8 cellular contexts compared by ENCODE assay signal in the genomic region with DNA sequence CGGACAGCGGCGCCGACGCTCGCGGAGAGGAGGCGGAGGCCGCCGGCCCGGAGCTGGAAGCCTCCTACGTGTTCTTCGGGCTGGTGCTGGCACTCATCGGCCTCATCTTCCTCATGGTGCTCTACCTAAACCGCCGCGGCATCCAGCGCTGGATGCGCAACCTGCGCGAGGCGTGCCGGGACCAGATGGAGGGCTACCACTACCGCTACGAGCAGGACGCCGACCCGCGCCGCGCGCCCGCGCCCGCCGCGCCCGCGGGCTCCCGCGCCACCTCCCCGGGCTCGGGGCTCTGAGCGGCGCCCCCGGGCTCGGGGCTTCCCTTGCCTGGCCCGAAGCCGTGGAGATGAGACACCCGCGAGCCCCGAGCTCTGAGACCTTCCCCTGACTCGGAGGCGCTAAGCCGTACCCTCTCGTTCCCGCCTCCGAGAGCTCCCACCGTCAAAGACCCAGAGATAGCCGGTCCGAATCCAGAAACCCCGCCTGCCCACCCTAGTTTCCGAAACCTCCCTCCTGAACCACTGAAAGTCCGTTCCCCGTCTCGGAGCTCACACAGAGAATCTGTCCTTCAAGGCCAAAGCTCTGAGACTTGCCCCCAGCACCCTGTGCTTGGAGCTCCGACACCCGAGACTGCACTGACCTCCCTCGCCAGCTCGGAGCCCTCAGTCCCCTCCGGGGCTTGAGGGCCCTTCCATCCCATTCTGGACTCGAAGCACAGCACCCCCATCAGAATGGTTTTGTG. TPM values are rescaled to one million over a fixed set of nuclear protein-coding genes. Genes with fewer than 3 reads are reported as not detected.
DNase-seq lines count a peak whose midpoint lies in the region; ATAC-seq, FAIRE-seq and TF ChIP-seq lines count a peak whose summit lies in the region.

No MANE protein-coding gene starts in this region.

- no peak overlapping the region for H3K14ac ChIP-seq in H1 (ENCODE audit: insufficient read length)

- H2AK5ac ChIP-seq in H1 (ENCODE audit: low read depth, low read length), result no peak overlapping the region

- peak overlapping the region; percentile 24; the same call in 1 of the 2 replicates for H3K4me3 ChIP-seq in Jurkat, Clone E6-1 (ENCODE audit: low read length)
- peak overlapping the region; percentile 37 to 63 (median 43) for H3K4me3 ChIP-seq in H1 (ENCODE audit: extremely low read depth in 1 of 4, insufficient read depth in 2 of 4, low read depth in 3 of 4, low read length in 4 of 4)

- H3K4ac ChIP-seq in H1 (replicated peaks; ENCODE audit: insufficient read length, low read depth, low read length), result no peak overlapping the region

- no peak overlapping the region for H2BK15ac ChIP-seq in H1 (ENCODE audit: low read length)

- peak overlapping the region; percentile 79 to 83 for H3K4me2 ChIP-seq in H1 (ENCODE audit: insufficient read depth in 1 of 2, low read depth in 2 of 2, low read length in 2 of 2)

- H2BK5ac ChIP-seq in H1 (ENCODE audit: low read depth, low read length), result no peak overlapping the region

- no peak for TF ChIP-seq RAD21 in H1 (IDR thresholded peaks at IDR 0.05 in 1 of 2, conservative IDR thresholded peaks at IDR 0.05 in 1 of 2; ENCODE audit: low read depth in 2 of 2, low read length in 2 of 2)

- no peak overlapping the region for H4K91ac ChIP-seq in H1 (replicated peaks; ENCODE audit: insufficient read length, low read length)

- H3K9ac ChIP-seq in H1 (replicated peaks in 1 of 4; ENCODE audit: extremely low read depth in 1 of 4, low read depth in 3 of 4, low read length in 3 of 4), result peak overlapping the region in 1 of 4 experiments; percentile 5; a peak in 2 of 7 replicates

- TF ChIP-seq POLR2A in H1 (IDR thresholded peaks at IDR 0.05; ENCODE audit: control extremely low read depth in 1 of 2, low read depth in 2 of 2, low read length in 2 of 2), result no peak

- H2AFZ ChIP-seq in H1 (ENCODE audit: low read length), result peak overlapping the region; percentile 66; the same call in 1 of the 2 replicates

- peak overlapping the region; percentile 82; the same call in 1 of the 2 replicates for H3K18ac ChIP-seq in H1 (ENCODE audit: extremely low read depth, low read length)

- H4K8ac ChIP-seq in H1 (ENCODE audit: extremely low read depth, insufficient read depth, low read length), result peak overlapping the region; percentile 22; the same call in 1 of the 2 replicates

- POLR2A ChIA-PET in H1 (lab: Charles Lee; ENCODE audit: partially characterized antibody), result interaction anchor here (0.8 to 1.5 kb wide), 4 partner anchors 20 to 321 kb away, joined by 3 to 7 read pairs (median 3); a partner anchor contains a TSS

- no peak for DNase-seq in Jurkat, Clone E6-1 (ENCODE audit: low read depth, low spot score)
- DNase-seq in H1 (ENCODE audit: low read depth in 1 of 2, low spot score in 2 of 2) (no peak), posterior vena cava (ENCODE audit: low spot score) (peak; percentile 65), H4 (ENCODE audit: low spot score) (no peak)
- no peak for DNase-seq in effector CD8-positive, alpha-beta T cell (lab: John Stamatoyannopoulos, UW)

- H4K20me1 ChIP-seq in H1 (replicated peaks in 1 of 2; ENCODE audit: control insufficient read depth in 1 of 2, insufficient read depth in 2 of 2, low read length in 2 of 2), result peaks cover 0 to 3% of the 10 kb centered on the region in 2 experiments

- intact Hi-C loops in posterior vena cava (cut with DNase I), result loop anchor here (5.0 to 10.0 kb wide), 3 partner anchors 100 to 307 kb away; no protein-coding TSS in a partner anchor

- CTCF ChIA-PET in H1 (lab: Charles Lee; ENCODE audit: partially characterized antibody), result interaction anchor here (0.6 to 45.7 kb wide), 21 partner anchors 1 to 245 kb away, joined by 3 to 952 read pairs (median 4); a partner anchor contains a TSS

- ATAC-seq in GM18498 (IDR thresholded peaks at IDR 0.05; ENCODE audit: unreplicated experiment) (peak; percentile 28), HG02885 (IDR thresholded peaks at IDR 0.05; ENCODE audit: poor library complexity, unreplicated experiment) (no peak), HG03457 (IDR thresholded peaks at IDR 0.05; ENCODE audit: unreplicated experiment) (no peak)

- H3K23ac ChIP-seq in H1 (ENCODE audit: insufficient read length), result no peak overlapping the region

- H3K36me3 ChIP-seq in H1 (ENCODE audit: control insufficient read depth in 2 of 4, insufficient read depth in 4 of 4, low read length in 3 of 4), result no peaks in the 10 kb centered on the region

- FAIRE-seq in H1 (lab: Jason Lieb, UNC), result no peak

- TF ChIP-seq CTCF in H1 (IDR thresholded peaks at IDR 0.05; ENCODE audit: control extremely low read depth in 1 of 3, insufficient read depth in 1 of 3, low read depth in 1 of 3, low read length in 3 of 3), result no peak

- H3K79me1 ChIP-seq in H1 (ENCODE audit: low read depth, low read length), result no peaks in the 10 kb centered on the region

- no peak for TF ChIP-seq EP300 in H1 (IDR thresholded peaks at IDR 0.05; ENCODE audit: borderline replicate concordance in 1 of 2, low read depth in 2 of 2, low read length in 2 of 2)

- H2BK120ac ChIP-seq in H1 (replicated peaks; ENCODE audit: low read depth, low read length), result no peak overlapping the region

- WGBS in H1 (ENCODE audit: extremely low coverage in 1 of 2, insufficient coverage in 1 of 2, insufficient read length in 1 of 2, insufficient replicate concordance in 2 of 2, low coverage in 1 of 2, low lambda C conversion rate in 2 of 2, missing lambda C conversion rate in 1 of 2), 2 experiments, result 14% methylated on average over 47 of the region's 72 CpGs; no CpG with 5 or more reads in 1 of the 2 experiments

- no peak overlapping the region for H2BK12ac ChIP-seq in H1 (ENCODE audit: low read depth, low read length)

- no peaks in the 10 kb centered on the region for H3K9me3 ChIP-seq in H1 (ENCODE audit: insufficient read depth in 2 of 2, low read depth in 1 of 2, low read length in 1 of 2)

- peaks cover 24 to 50% (median 40%) of the 10 kb centered on the region in 4 experiments for H3K27me3 ChIP-seq in H1 (replicated peaks in 1 of 4; ENCODE audit: control insufficient read depth in 3 of 4, extremely low read depth in 1 of 4, insufficient read depth in 3 of 4, low read length in 3 of 4)

- H3K79me2 ChIP-seq in H1 (ENCODE audit: control insufficient read depth in 1 of 2, insufficient read depth in 2 of 2, low read length in 2 of 2), result no peaks in the 10 kb centered on the region

- no peak overlapping the region for H3K56ac ChIP-seq in H1 (replicated peaks; ENCODE audit: insufficient read length, low read depth, low read length)

- H4K5ac ChIP-seq in H1 (ENCODE audit: insufficient read length, low read depth, low read length), result no peak overlapping the region

- peaks cover 5 to 18% (median 9%) of the 10 kb centered on the region in 4 experiments for H3K4me1 ChIP-seq in H1 (replicated peaks in 1 of 4; ENCODE audit: control insufficient read depth in 3 of 4, insufficient read depth in 4 of 4, low read length in 3 of 4)

- H2BK20ac ChIP-seq in H1 (ENCODE audit: low read length), result no peak overlapping the region

- no peak overlapping the region for H3K27ac ChIP-seq in H1 (ENCODE audit: low read depth, low read length)

- peaks cover 12% of the 10 kb centered on the region; the same call in 1 of the 2 replicates for H3K23me2 ChIP-seq in H1 (ENCODE audit: low read depth, low read length)

TF ChIP-seq in H1, 55 proteins besides CTCF, POLR2A, EP300 and RAD21 (continues in another document):
- no peak for TF ChIP-seq SIRT6 (IDR thresholded peaks at IDR 0.05; ENCODE audit: low read length)
- TF ChIP-seq EZH2 (IDR thresholded peaks at IDR 0.05; ENCODE audit: low read depth, low read length, severe bottlenecking), result peak; percentile 72
- no peak for TF ChIP-seq ZNF274 (IDR thresholded peaks at IDR 0.05; ENCODE audit: borderline replicate concordance, extremely low read depth, low read length)
- TF ChIP-seq SAP30 (IDR thresholded peaks at IDR 0.05; ENCODE audit: insufficient read depth, insufficient replicate concordance, low read length), result no peak
- TF ChIP-seq CTBP2 (IDR thresholded peaks at IDR 0.05; ENCODE audit: borderline replicate concordance, insufficient read depth, insufficient read length, low read length), result peak; percentile 1
- TF ChIP-seq, protein P1, sequence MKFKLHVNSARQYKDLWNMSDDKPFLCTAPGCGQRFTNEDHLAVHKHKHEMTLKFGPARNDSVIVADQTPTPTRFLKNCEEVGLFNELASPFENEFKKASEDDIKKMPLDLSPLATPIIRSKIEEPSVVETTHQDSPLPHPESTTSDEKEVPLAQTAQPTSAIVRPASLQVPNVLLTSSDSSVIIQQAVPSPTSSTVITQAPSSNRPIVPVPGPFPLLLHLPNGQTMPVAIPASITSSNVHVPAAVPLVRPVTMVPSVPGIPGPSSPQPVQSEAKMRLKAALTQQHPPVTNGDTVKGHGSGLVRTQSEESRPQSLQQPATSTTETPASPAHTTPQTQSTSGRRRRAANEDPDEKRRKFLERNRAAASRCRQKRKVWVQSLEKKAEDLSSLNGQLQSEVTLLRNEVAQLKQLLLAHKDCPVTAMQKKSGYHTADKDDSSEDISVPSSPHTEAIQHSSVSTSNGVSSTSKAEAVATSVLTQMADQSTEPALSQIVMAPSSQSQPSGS (IDR thresholded peaks at IDR 0.05; ENCODE audit: low read length), result no peak
- no peak for TF ChIP-seq TAF7 (optimal IDR thresholded peaks at IDR 0.05; ENCODE audit: borderline replicate concordance, low read depth, low read length)
- no peak for TF ChIP-seq CREB1 (IDR thresholded peaks at IDR 0.05)
- TF ChIP-seq, protein P2, sequence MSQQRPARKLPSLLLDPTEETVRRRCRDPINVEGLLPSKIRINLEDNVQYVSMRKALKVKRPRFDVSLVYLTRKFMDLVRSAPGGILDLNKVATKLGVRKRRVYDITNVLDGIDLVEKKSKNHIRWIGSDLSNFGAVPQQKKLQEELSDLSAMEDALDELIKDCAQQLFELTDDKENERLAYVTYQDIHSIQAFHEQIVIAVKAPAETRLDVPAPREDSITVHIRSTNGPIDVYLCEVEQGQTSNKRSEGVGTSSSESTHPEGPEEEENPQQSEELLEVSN (IDR thresholded peaks at IDR 0.05), result peak; percentile 8
- peak; percentile 8; the same call in 1 of the 2 replicates for TF ChIP-seq RBBP5 (IDR thresholded peaks at IDR 0.05; ENCODE audit: borderline replicate concordance, low read depth, low read length)
- no peak for TF ChIP-seq ASH2L (IDR thresholded peaks at IDR 0.05; ENCODE audit: low read length)

RNA-seq across cellular contexts. Expression of a gene that starts 1.5 kb away (rescaled TPM):
- polyA plus RNA-seq in Jurkat, Clone E6-1 (2012; ENCODE audit: insufficient read depth, insufficient read length), result not detected
- 0.25 and 0.37 TPM in 2 replicates for total RNA-seq in H1 (2021; fragmentation: NEBNext Ultra II Directional; extraction: Animal tissue kit (Norgen Biotek cat#: 25700))
- polyA plus RNA-seq in H1 (2011; rRNA removed), result 0.25 and 0.26 TPM in 2 replicates
- 0.13 TPM for polyA plus RNA-seq in H1 (2011; cell fraction: cytosol; rRNA removed)
- polyA plus RNA-seq in H1 (2011; cell fraction: nucleus; rRNA removed), result 0.29 TPM
- polyA plus RNA-seq in H1 (2012, experiment 1 of 2), result 0.47 to 0.88 TPM (median 0.64 TPM) in 4 replicates
- 0.43 TPM for polyA plus RNA-seq in H1 (2012, experiment 2 of 2)
- polyA plus RNA-seq in H1 (2013, experiment 1 of 2), result 0.57 TPM
- 0.50 TPM for polyA plus RNA-seq in H1 (2013, experiment 2 of 2)
- polyA minus RNA-seq in H1 (2011; rRNA and poly(A)+ RNA removed), result 0.17 and 0.22 TPM in 2 replicates
- polyA minus RNA-seq in H1 (2011; cell fraction: cytosol; rRNA and poly(A)+ RNA removed), result not detected
- 0.20 TPM for polyA minus RNA-seq in H1 (2011; cell fraction: nucleus; rRNA and poly(A)+ RNA removed)
- under 1 TPM; 0.46 to 0.67 TPM for total RNA-seq in posterior vena cava
- total RNA-seq in H4 (2014; rRNA removed; shearing (Covaris generic)), result not detected in 2 replicates
